In genomic region chr14:44657153-44657552, GRCh38 we compare ENCODE assay signal across 31 cellular contexts.
"Had no signal": no experiment of that assay in that cellular context is flagged by ENCODE, and none has a peak within 500 bp of the region (broad histone marks: within the 10 kb centered on the region; RNA-seq: fewer than 3 reads in every experiment).

No MANE protein-coding gene starts in this region.

- H2AFZ ChIP-seq: hepatocyte had no signal

- H3K4me3 ChIP-seq: adrenal gland, body of pancreas, cardiac muscle cell, coronary artery, dorsolateral prefrontal cortex, gastroesophageal sphincter, hepatocyte, psoas muscle, suprapubic skin, tibial artery, upper lobe of right lung had no signal

- ATAC-seq: activated CD4-positive, CD25-positive, alpha-beta regulatory T cell treated with anti-CD3 and anti-CD28 coated beads, Interleukin-2, amount 50 U/mL, for 24 hours; body of pancreas; gastroesophageal sphincter; psoas muscle; upper lobe of right lung had no signal

- H3K79me2 ChIP-seq: hepatocyte, parathyroid adenoma had no signal

- H3K27ac ChIP-seq: adrenal gland, body of pancreas, cardiac muscle cell, coronary artery, dorsolateral prefrontal cortex, gastroesophageal sphincter, hepatocyte, parathyroid adenoma, psoas muscle, suprapubic skin, tibial artery, upper lobe of right lung, WERI-Rb-1 had no signal

- DNase-seq: activated CD4-positive, alpha-beta memory T cell treated with anti-CD3 and anti-CD28 coated beads for 36 hours; activated CD4-positive, alpha-beta T cell treated with anti-CD3 and anti-CD28 coated beads for 48 hours; activated CD8-positive, alpha-beta memory T cell treated with anti-CD3 and anti-CD28 coated beads, Interleukin-2, amount 50 U/mL, for 4 hours; activated effector memory CD4-positive, alpha-beta T cell treated with anti-CD3 and anti-CD28 coated beads, Interleukin-2, amount 50 U/mL, for 16 hours; activated naive CD4-positive, alpha-beta T cell treated with anti-CD3 and anti-CD28 coated beads for 36 hours; activated naive CD8-positive, alpha-beta T cell treated with anti-CD3 and anti-CD28 coated beads for 36 hours; activated T-cell treated with anti-CD3 and anti-CD28 coated beads, Interleukin-2, amount 50 U/mL, for 1 hour; adrenal gland; aorta; body of pancreas; dorsolateral prefrontal cortex; effector memory CD4-positive, alpha-beta T cell; left colon; naive B cell; occipital lobe; psoas muscle; stimulated activated CD4-positive, alpha-beta T cell treated with anti-CD3 and anti-CD28 coated beads, Interleukin-15, amount 100 ng/mL, for 24 hours; stimulated activated CD4-positive, alpha-beta T cell treated with anti-CD3 and anti-CD28 coated beads, Interleukin-2, amount 100 ng/mL, for 24 hours; stimulated activated naive CD4-positive, alpha-beta T cell; T1000; tibial artery; upper lobe of right lung; WERI-Rb-1 had no signal

- H3K4me2 ChIP-seq: hepatocyte had no signal

- H3K9me3 ChIP-seq: adrenal gland, body of pancreas, gastroesophageal sphincter, psoas muscle, suprapubic skin, tibial artery, upper lobe of right lung had no signal

- H3K36me3 ChIP-seq: adrenal gland, cardiac muscle cell, gastroesophageal sphincter, suprapubic skin, tibial artery, upper lobe of right lung, WERI-Rb-1 had no signal

- H3K27me3 ChIP-seq: adrenal gland, body of pancreas, cardiac muscle cell, dorsolateral prefrontal cortex, gastroesophageal sphincter, hepatocyte, suprapubic skin, tibial artery, upper lobe of right lung had no signal

- H3K9ac ChIP-seq: parathyroid adenoma had no signal

- FAIRE-seq: keratinocyte had no signal

- H3K4me1 ChIP-seq: adrenal gland, gastroesophageal sphincter, parathyroid adenoma, psoas muscle, suprapubic skin, tibial artery, upper lobe of right lung had no signal
